In the genomic region with DNA sequence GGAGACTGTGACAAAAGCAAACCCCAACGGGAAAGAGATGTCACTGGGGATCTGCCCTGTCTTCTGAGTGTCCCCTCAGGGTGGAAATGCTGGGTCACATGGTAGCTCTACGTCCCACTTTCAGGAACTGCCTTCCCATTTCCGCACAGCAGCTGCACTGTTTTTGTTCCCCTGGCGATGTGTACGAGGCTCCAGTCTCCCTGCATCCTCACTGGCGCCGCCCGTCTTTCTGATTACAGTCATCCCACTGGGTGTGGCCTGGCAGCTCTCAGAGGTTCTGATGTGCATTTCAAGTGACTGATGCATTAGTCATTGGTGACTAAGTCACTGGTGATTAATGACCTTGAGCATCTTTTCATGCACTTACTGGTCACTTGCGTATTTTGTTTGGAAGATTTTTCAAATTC, we compare ENCODE assay signal across 8 cellular contexts. TPM values are rescaled to one million over a fixed set of nuclear protein-coding genes. Genes with fewer than 3 reads are reported as not detected.
A peak's percentile ranks its signal among the peaks of the same experiment; 100 is the strongest.
DNase-seq lines count a peak whose midpoint lies in the region; ATAC-seq and TF ChIP-seq lines count a peak whose summit lies in the region.

No MANE protein-coding gene starts in this region.

- H3K4me3 ChIP-seq in upper lobe of right lung = no peak overlapping the region

- peak overlapping the region; percentile 4 for H3K27ac ChIP-seq in upper lobe of right lung

- no peaks in the 10 kb centered on the region for H3K27me3 ChIP-seq in upper lobe of right lung

- H3K36me3 ChIP-seq in upper lobe of right lung = peaks cover 65% of the 10 kb centered on the region

- intact Hi-C loops in activated CD4-positive, alpha-beta T cell treated with anti-CD3 and anti-CD28 coated beads, Interleukin-2, amount 10 ng/mL, durations not matched to agents 24 days and 14 days (cut with micrococcal nuclease) = no loop called here
- intact Hi-C loops in upper lobe of right lung (cut with DNase I) = no loop called here

- TF ChIP-seq CTCF in upper lobe of right lung (IDR thresholded peaks at IDR 0.05) = no peak
- no peak for TF ChIP-seq CTCF in mesothelial cell of epicardium (IDR thresholded peaks at IDR 0.05; ENCODE audit: unreplicated experiment)

- no peaks in the 10 kb centered on the region for H3K9me3 Mint-ChIP-seq in activated CD4-positive, alpha-beta T cell treated with anti-CD3 and anti-CD28 coated beads, Interleukin-2, amount 10 ng/mL, durations not matched to agents 24 days and 14 days
- H3K9me3 Mint-ChIP-seq in mesothelial cell of epicardium = no peaks in the 10 kb centered on the region

- DNase-seq in activated T-cell treated with anti-CD3 and anti-CD28 coated beads for 24 hours (ENCODE audit: low read depth) (peak; percentile 55), nucleus accumbens (lab: John Stamatoyannopoulos, UW) (peak in 49 of 56 donors; percentile 16 to 89 (median 52)), upper lobe of right lung (no peak), mesothelial cell of epicardium (ENCODE audit: low spot score in 2 of 2, unreplicated experiment in 2 of 2) (no peak)
- DNase-seq in activated T-cell treated with anti-CD3 and anti-CD28 coated beads, Interleukin-2, amount 50 U/mL, for 1 hour = no peak
- no peak for DNase-seq in activated CD4-positive, alpha-beta T cell treated with anti-CD3 and anti-CD28 coated beads, Interleukin-2, amount 10 ng/mL, durations not matched to agents 24 days and 14 days

- H3K4me1 Mint-ChIP-seq in activated CD4-positive, alpha-beta T cell treated with anti-CD3 and anti-CD28 coated beads, Interleukin-2, amount 10 ng/mL, durations not matched to agents 24 days and 14 days = peaks cover 30% of the 10 kb centered on the region
- no peaks in the 10 kb centered on the region for H3K4me1 Mint-ChIP-seq in mesothelial cell of epicardium

- no peaks in the 10 kb centered on the region for H3K9me3 ChIP-seq in upper lobe of right lung

- peaks cover 59% of the 10 kb centered on the region for H3K36me3 Mint-ChIP-seq in activated CD4-positive, alpha-beta T cell treated with anti-CD3 and anti-CD28 coated beads, Interleukin-2, amount 10 ng/mL, durations not matched to agents 24 days and 14 days (ENCODE audit: low read depth)
- peaks cover 18% of the 10 kb centered on the region for H3K36me3 Mint-ChIP-seq in mesothelial cell of epicardium

- peak overlapping the region; percentile 77 for H3K27ac Mint-ChIP-seq in activated CD4-positive, alpha-beta T cell treated with anti-CD3 and anti-CD28 coated beads, Interleukin-2, amount 10 ng/mL, durations not matched to agents 24 days and 14 days
- no peak overlapping the region for H3K27ac Mint-ChIP-seq in mesothelial cell of epicardium

- peak overlapping the region; percentile 48 for H3K4me3 Mint-ChIP-seq in activated CD4-positive, alpha-beta T cell treated with anti-CD3 and anti-CD28 coated beads, Interleukin-2, amount 10 ng/mL, durations not matched to agents 24 days and 14 days
- no peak overlapping the region for H3K4me3 Mint-ChIP-seq in mesothelial cell of epicardium

- ATAC-seq in esophagus mucosa = peak; percentile 100
- peak; percentile 93 for ATAC-seq in upper lobe of right lung
- no peak for ATAC-seq in HG03571 (IDR thresholded peaks at IDR 0.05; ENCODE audit: unreplicated experiment)

- no peaks in the 10 kb centered on the region for H3K27me3 Mint-ChIP-seq in activated CD4-positive, alpha-beta T cell treated with anti-CD3 and anti-CD28 coated beads, Interleukin-2, amount 10 ng/mL, durations not matched to agents 24 days and 14 days
- H3K27me3 Mint-ChIP-seq in mesothelial cell of epicardium (ENCODE audit: low read depth) = no peaks in the 10 kb centered on the region

- no peaks in the 10 kb centered on the region for H3K4me1 ChIP-seq in upper lobe of right lung

RNA-seq across cellular contexts. Expression of a gene that starts 21.2 kb away (rescaled TPM):
- total RNA-seq in activated CD4-positive, alpha-beta T cell treated with anti-CD3 and anti-CD28 coated beads, Interleukin-2, amount 10 ng/mL, durations not matched to agents 24 days and 14 days = 83.6 and 87.1 TPM in 2 replicates
- 23.1 TPM for total RNA-seq in esophagus mucosa
- 41.5 TPM for total RNA-seq in upper lobe of right lung
- total RNA-seq in mesothelial cell of epicardium = 44.9 to 53.5 TPM (median 51.2 TPM) in 3 replicates

RNA-seq across cellular contexts. Expression of a gene that starts 22.1 kb away (rescaled TPM):
- total RNA-seq in activated CD4-positive, alpha-beta T cell treated with anti-CD3 and anti-CD28 coated beads, Interleukin-2, amount 10 ng/mL, durations not matched to agents 24 days and 14 days = 88.5 and 92.5 TPM in 2 replicates
- total RNA-seq in esophagus mucosa (48.3 TPM), upper lobe of right lung (57.0 TPM), mesothelial cell of epicardium (74.4 to 79.8 TPM (median 75.3 TPM) in 3 replicates)

RNA-seq across cellular contexts. Expression of a gene that starts 28.8 kb away (rescaled TPM):
- not detected in 2 replicates for total RNA-seq in activated CD4-positive, alpha-beta T cell treated with anti-CD3 and anti-CD28 coated beads, Interleukin-2, amount 10 ng/mL, durations not matched to agents 24 days and 14 days
- total RNA-seq in esophagus mucosa (not detected), upper lobe of right lung (not detected), mesothelial cell of epicardium (not detected in 3 replicates)

Comparison
In these comparisons a context has a peak if more than half of its experiments do, and no peak if none do; other contexts are left out.
1. DNase-seq: peak in activated T-cell treated with anti-CD3 and anti-CD28 coated beads for 24 hours (single experiment) and nucleus accumbens (49 of 56); none in activated T-cell treated with anti-CD3 and anti-CD28 coated beads, Interleukin-2, amount 50 U/mL, for 1 hour (single experiment), activated CD4-positive, alpha-beta T cell treated with anti-CD3 and anti-CD28 coated beads, Interleukin-2, amount 10 ng/mL, durations not matched to agents 24 days and 14 days (single experiment), upper lobe of right lung (single experiment) and mesothelial cell of epicardium (0 of 2).